Comparison of ENCODE assay signal across 1 cellular context in genomic region chr1:230292739-230293720, GRCh38.
TF ChIP-seq lines count a peak whose summit lies in the region.

No MANE protein-coding gene starts in this region.

TF ChIP-seq in WTC11, 78 proteins besides CTCF, POLR2A, EP300 and RAD21 (continued from another document):
- TF ChIP-seq MLX (CRISPR knock-in tag; IDR thresholded peaks at IDR 0.05) (no peak), ZNF138 (CRISPR knock-in tag; conservative IDR thresholded peaks at IDR 0.05) (no peak), NR3C1 (CRISPR knock-in tag; conservative IDR thresholded peaks at IDR 0.05; ENCODE audit: low read depth) (no peak), CREB1 (CRISPR knock-in tag; IDR thresholded peaks at IDR 0.05) (no peak)
